ENCODE assay signal across 8 cellular contexts in the genomic region with DNA sequence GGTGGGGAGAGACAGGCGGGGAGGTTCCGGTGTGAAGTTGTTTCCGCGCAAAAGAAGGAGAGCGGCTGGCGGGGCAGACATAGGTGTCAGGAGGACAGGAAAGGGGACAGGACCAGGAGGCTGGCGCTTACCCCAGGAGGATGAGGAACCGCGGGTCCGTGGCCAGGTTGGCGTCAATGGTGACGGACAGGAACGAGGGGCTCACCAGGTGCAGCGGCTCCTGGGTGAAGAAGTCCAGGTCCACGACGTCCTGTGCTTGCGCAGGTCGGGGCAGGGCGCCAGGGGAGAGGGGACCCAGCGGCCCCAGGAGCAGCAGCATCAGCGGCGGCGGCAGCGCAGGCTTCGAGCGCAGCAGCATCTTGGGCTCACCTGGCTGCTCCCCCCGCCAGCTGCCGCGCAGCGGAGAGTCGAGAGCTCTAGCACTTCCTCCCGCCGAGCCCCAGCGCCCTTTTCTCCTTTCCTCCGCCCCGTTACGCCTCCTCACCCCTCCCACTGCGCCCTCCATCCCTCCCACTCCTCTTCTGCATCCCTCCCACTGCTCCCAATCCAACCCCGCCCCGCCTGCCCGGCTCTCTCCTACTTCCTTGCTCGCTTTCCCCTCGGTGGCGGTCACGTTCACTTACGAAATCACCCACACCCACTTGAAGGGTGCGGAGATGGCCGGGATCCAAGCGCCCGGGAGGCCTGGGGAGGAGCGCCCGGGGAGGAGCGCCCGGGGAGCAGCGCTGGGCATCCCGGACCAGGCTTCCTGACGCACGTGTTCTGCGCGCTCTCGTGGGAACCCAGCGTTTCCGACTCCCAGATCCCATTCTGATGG. TPM values are rescaled to one million over a fixed set of nuclear protein-coding genes. Genes with fewer than 3 reads are reported as not detected.
DNase-seq lines count a peak whose midpoint lies in the region; ATAC-seq and TF ChIP-seq lines count a peak whose summit lies in the region.

Gene HPSE, minus strand, starts transcription at position 424 of the 817 bp plus-strand sequence. Its CDS starts 66 bp downstream, at position 358.

- in situ Hi-C loops in KBM-7 (cut with MboI; ENCODE audit: low pct_unique_long_range_greater_than_20kb, low sequenced_read_pairs) = no loop called here

- H3K27ac ChIP-seq in gastroesophageal sphincter = peak within 1 kb of the TSS in 1 of 4 donors; percentile 32
- no peak within 1 kb of the TSS for H3K27ac ChIP-seq in thoracic aorta

- TF ChIP-seq CTCF in gastroesophageal sphincter (IDR thresholded peaks at IDR 0.05) = no peak
- TF ChIP-seq CTCF in thoracic aorta (IDR thresholded peaks at IDR 0.05) = no peak

- DNase-seq in D341Med (ENCODE audit: low spot score) (peak; percentile 82), KBM-7 (peak; percentile 88), RPMI7951 (ENCODE audit: low read depth) (peak; percentile 52), nucleus accumbens (lab: John Stamatoyannopoulos, UW) (peak in 33 of 56 donors; percentile 3 to 54 (median 13)), thoracic aorta (ENCODE audit: low spot score) (peak; percentile 54)
- DNase-seq in activated effector memory CD4-positive, alpha-beta T cell treated with Interleukin-2 at 50 U/mL for 16 hours = peak; percentile 61

- peak within 1 kb of the TSS; percentile 21 to 54 for H3K4me3 ChIP-seq in gastroesophageal sphincter
- H3K4me3 ChIP-seq in thoracic aorta = peak within 1 kb of the TSS; percentile 85

- 1 to 2% methylated on average over 32 to 40 of the region's 63 CpGs for WGBS in gastroesophageal sphincter (ENCODE audit: low coverage in 1 of 2), 2 donors

- peaks cover 59% of the 10 kb centered on the region for H3K27me3 ChIP-seq in gastroesophageal sphincter
- H3K27me3 ChIP-seq in thoracic aorta (replicated peaks; ENCODE audit: insufficient read depth) = no peaks in the 10 kb centered on the region

- H3K4me1 ChIP-seq in gastroesophageal sphincter (peaks cover 0 to 14% (median 3%) of the 10 kb centered on the region in 3 donors), thoracic aorta (ENCODE audit: control insufficient read depth in 1 of 2, low read depth in 2 of 2) (peaks cover 6 to 7% of the 10 kb centered on the region in 2 donors)

- no peak for TF ChIP-seq EP300 in gastroesophageal sphincter (IDR thresholded peaks at IDR 0.05)

- H3K36me3 ChIP-seq in gastroesophageal sphincter = no peaks in the 10 kb centered on the region
- no peaks in the 10 kb centered on the region for H3K36me3 ChIP-seq in thoracic aorta

- peaks cover 0 to 17% (median 0%) of the 10 kb centered on the region in 3 donors for H3K9me3 ChIP-seq in gastroesophageal sphincter
- H3K9me3 ChIP-seq in thoracic aorta = no peaks in the 10 kb centered on the region

- TF ChIP-seq POLR2A in gastroesophageal sphincter (IDR thresholded peaks at IDR 0.05) = no peak

- ATAC-seq in GM21576 (IDR thresholded peaks at IDR 0.05; ENCODE audit: unreplicated experiment) (peak; percentile 91), gastroesophageal sphincter (peak; percentile 81), thoracic aorta (ENCODE audit: insufficient number of reproducible peaks, low FRiP score, low read depth) (peak; percentile 38)

RNA-seq across cellular contexts. Expression of gene HPSE, which starts in this region (rescaled TPM):
- 0.48 and 0.59 TPM in 2 replicates for total RNA-seq in RPMI7951 (2014; rRNA removed; shearing (Covaris generic))
- total RNA-seq in gastroesophageal sphincter (1 to 10 TPM in 2 of 4 donors, under 1 TPM in 2; 0.47 to 3.3 (median 1.5) TPM), thoracic aorta (1 to 10 TPM; 1.4 to 6.1 TPM)

Comparison
In these comparisons a context has a peak if more than half of its experiments do, and no peak if none do; other contexts are left out.
1. Peak in DNase-seq in RPMI7951; RNA of the gene not detected or under 1 TPM.
2. DNase-seq: peak in every context shown above with its lines; median percentile 88 in KBM-7; 82 in D341Med; 61 in activated effector memory CD4-positive, alpha-beta T cell treated with Interleukin-2 at 50 U/mL for 16 hours; 54 in thoracic aorta; 52 in RPMI7951; 13 in nucleus accumbens.
3. ATAC-seq: peak in every context shown above with its lines; median percentile 91 in GM21576; 81 in gastroesophageal sphincter; 38 in thoracic aorta.